Comparison of ENCODE assay signal across 8 cellular contexts in the genomic region with DNA sequence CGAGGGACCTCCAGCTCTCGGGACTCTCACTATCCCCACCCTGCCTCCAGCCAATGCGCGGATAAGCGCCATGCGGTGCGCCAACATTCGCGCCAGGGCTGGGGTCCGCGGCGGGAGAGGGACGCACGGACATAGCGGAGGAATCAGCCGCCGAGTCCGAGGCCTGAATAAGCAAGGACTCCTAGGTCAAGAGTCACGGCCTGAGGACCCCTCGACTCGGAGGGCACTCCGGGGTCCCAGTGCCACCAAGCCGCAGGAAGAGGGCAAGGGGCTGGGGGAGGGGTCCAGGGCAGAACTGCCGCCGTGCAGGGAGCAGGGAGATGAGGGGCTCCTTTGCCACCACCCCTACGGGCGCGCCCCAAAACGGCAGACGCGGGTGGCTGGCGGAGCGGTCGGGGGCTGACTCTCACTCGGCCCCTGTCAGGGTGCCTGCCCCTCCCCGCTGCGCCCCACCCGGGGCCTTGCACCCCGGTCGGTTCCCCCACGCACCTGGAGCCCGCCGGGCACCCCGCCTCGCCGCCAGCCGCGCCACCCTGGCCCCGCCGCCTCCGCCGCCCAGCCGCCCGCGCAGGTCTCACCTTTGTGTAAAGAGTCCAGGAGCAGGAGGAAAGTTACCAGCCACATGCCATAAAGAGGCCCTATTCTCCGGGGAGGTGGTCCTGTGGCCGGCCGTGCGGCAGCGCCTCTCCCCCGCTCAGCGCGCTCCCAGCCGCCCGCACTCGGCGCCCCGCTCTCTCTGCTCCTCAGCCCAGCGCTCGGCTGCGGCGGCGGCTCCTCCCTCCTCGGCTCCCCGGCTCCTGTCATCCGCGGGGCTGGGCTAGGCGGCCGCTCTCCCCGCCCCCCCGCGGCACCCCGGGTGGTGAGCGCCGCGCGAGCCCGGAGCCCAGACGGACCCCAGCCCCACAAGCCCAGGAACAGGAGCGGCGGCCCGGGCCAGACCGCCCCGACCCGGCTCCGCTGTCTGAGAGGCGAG. TPM values are rescaled to one million over a fixed set of nuclear protein-coding genes. Genes with fewer than 3 reads are reported as not detected.
A peak's percentile ranks its signal among the peaks of the same experiment; 100 is the strongest.
DNase-seq lines count a peak whose midpoint lies in the region; ATAC-seq and FAIRE-seq lines count a peak whose summit lies in the region.

A gene with protein sequence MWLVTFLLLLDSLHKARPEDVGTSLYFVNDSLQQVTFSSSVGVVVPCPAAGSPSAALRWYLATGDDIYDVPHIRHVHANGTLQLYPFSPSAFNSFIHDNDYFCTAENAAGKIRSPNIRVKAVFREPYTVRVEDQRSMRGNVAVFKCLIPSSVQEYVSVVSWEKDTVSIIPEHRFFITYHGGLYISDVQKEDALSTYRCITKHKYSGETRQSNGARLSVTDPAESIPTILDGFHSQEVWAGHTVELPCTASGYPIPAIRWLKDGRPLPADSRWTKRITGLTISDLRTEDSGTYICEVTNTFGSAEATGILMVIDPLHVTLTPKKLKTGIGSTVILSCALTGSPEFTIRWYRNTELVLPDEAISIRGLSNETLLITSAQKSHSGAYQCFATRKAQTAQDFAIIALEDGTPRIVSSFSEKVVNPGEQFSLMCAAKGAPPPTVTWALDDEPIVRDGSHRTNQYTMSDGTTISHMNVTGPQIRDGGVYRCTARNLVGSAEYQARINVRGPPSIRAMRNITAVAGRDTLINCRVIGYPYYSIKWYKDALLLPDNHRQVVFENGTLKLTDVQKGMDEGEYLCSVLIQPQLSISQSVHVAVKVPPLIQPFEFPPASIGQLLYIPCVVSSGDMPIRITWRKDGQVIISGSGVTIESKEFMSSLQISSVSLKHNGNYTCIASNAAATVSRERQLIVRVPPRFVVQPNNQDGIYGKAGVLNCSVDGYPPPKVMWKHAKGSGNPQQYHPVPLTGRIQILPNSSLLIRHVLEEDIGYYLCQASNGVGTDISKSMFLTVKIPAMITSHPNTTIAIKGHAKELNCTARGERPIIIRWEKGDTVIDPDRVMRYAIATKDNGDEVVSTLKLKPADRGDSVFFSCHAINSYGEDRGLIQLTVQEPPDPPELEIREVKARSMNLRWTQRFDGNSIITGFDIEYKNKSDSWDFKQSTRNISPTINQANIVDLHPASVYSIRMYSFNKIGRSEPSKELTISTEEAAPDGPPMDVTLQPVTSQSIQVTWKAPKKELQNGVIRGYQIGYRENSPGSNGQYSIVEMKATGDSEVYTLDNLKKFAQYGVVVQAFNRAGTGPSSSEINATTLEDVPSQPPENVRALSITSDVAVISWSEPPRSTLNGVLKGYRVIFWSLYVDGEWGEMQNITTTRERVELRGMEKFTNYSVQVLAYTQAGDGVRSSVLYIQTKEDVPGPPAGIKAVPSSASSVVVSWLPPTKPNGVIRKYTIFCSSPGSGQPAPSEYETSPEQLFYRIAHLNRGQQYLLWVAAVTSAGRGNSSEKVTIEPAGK (N-terminal part only) (minus strand): TSS at position 761 of the 973 bp plus-strand sequence. CDS start 137 bp downstream, at position 624.

- peaks cover 66% of the 10 kb centered on the region for H3K27me3 Mint-ChIP-seq in T-helper 17 cell
- peaks cover 70 to 77% of the 10 kb centered on the region in 2 donors for H3K27me3 Mint-ChIP-seq in effector memory CD8-positive, alpha-beta T cell
- H3K27me3 Mint-ChIP-seq in naive thymus-derived CD8-positive, alpha-beta T cell = peaks cover 22 to 60% (median 43%) of the 10 kb centered on the region in 5 donors

- H3K4me3 Mint-ChIP-seq in T-helper 17 cell = peak within 1 kb of the TSS; percentile 86
- peak within 1 kb of the TSS; percentile 68 to 72 for H3K4me3 Mint-ChIP-seq in effector memory CD8-positive, alpha-beta T cell
- peak within 1 kb of the TSS; percentile 54 to 81 (median 77) for H3K4me3 Mint-ChIP-seq in naive thymus-derived CD8-positive, alpha-beta T cell

- H3K36me3 Mint-ChIP-seq in T-helper 17 cell (ENCODE audit: low read depth) = peaks cover 3% of the 10 kb centered on the region
- no peaks in the 10 kb centered on the region for H3K36me3 Mint-ChIP-seq in effector memory CD8-positive, alpha-beta T cell (ENCODE audit: insufficient read depth)
- H3K36me3 Mint-ChIP-seq in naive thymus-derived CD8-positive, alpha-beta T cell = peaks cover 0 to 2% (median 0%) of the 10 kb centered on the region in 3 donors

- H3K9me3 ChIP-seq in T-helper 17 cell (ENCODE audit: control insufficient read depth, low read length, poor library complexity, severe bottlenecking) = no peaks in the 10 kb centered on the region

- ATAC-seq in T-helper 17 cell = peak; percentile 89
- ATAC-seq in effector memory CD8-positive, alpha-beta T cell (replicated peaks) = peak; percentile 87
- peak; percentile 91 to 97 for ATAC-seq in naive thymus-derived CD8-positive, alpha-beta T cell

- H3K9me3 Mint-ChIP-seq in effector memory CD8-positive, alpha-beta T cell = no peaks in the 10 kb centered on the region
- H3K9me3 Mint-ChIP-seq in naive thymus-derived CD8-positive, alpha-beta T cell = no peaks in the 10 kb centered on the region

- POLR2A ChIA-PET in naive thymus-derived CD8-positive, alpha-beta T cell (lab: Charles Lee) = interaction anchor here (1.3 kb wide), 1 partner anchor 12 kb away, joined by 4 read pairs; no protein-coding TSS in a partner anchor

- DNase-seq in Daoy (ENCODE audit: low read depth) (peak; percentile 40), T-helper 17 cell (peak in 1 of 3 donors; percentile 35), urothelium cell line (ENCODE audit: low spot score) (peak; percentile 38), NCI-H2081 treated with DMSO at 0.1 percent for 48 hours (lab: John Stamatoyannopoulos, UW) (no peak), EL (no peak), HuH-7 (ENCODE audit: low spot score) (no peak)
- peak in 2 of 3 experiments; percentile 29 to 35 for DNase-seq in effector memory CD8-positive, alpha-beta T cell
- peak in 7 of 10 donors; percentile 25 to 72 (median 44) for DNase-seq in naive thymus-derived CD8-positive, alpha-beta T cell

- no peak within 1 kb of the TSS for H3K27ac Mint-ChIP-seq in T-helper 17 cell
- H3K27ac Mint-ChIP-seq in effector memory CD8-positive, alpha-beta T cell = peak within 1 kb of the TSS in 1 of 2 donors; percentile 52
- H3K27ac Mint-ChIP-seq in naive thymus-derived CD8-positive, alpha-beta T cell = peak within 1 kb of the TSS in 2 of 10 donors; percentile 4 to 40

- peaks cover 10% of the 10 kb centered on the region for H3K4me1 Mint-ChIP-seq in T-helper 17 cell
- H3K4me1 Mint-ChIP-seq in effector memory CD8-positive, alpha-beta T cell (ENCODE audit: low read depth in 2 of 2) = peaks cover 8 to 9% of the 10 kb centered on the region in 2 donors
- peaks cover 7 to 26% (median 22%) of the 10 kb centered on the region in 4 donors for H3K4me1 Mint-ChIP-seq in naive thymus-derived CD8-positive, alpha-beta T cell

- FAIRE-seq in urothelium cell line (lab: Jason Lieb, UNC) = no peak

RNA-seq across cellular contexts. Expression of the gene that starts here (rescaled TPM):
- total RNA-seq in Daoy (2014; rRNA removed; shearing (Covaris generic)) = not detected in 2 replicates
- total RNA-seq in T-helper 17 cell = under 1 TPM; 0.21 to 0.92 TPM
- 1 to 10 TPM; 1.3 to 2.1 TPM for total RNA-seq in naive thymus-derived CD8-positive, alpha-beta T cell
- under 1 TPM; 0.12 to 0.15 (median 0.13) TPM for polyA plus RNA-seq in naive thymus-derived CD8-positive, alpha-beta T cell

Comparison
In these comparisons a context has a peak if more than half of its experiments do, and no peak if none do; other contexts are left out.
1. Peak in DNase-seq in Daoy; RNA of the gene not detected or under 1 TPM.
2. Peak in ATAC-seq in T-helper 17 cell; RNA of the gene not detected or under 1 TPM.
3. DNase-seq: peak in effector memory CD8-positive, alpha-beta T cell (2 of 3), naive thymus-derived CD8-positive, alpha-beta T cell (7 of 10) and urothelium cell line (single experiment); none in NCI-H2081 treated with DMSO at 0.1 percent for 48 hours (single experiment), EL (single experiment) and HuH-7 (single experiment).
4. Peak in every context shown above with its lines, with median percentiles within 50 percentile points of each other: ATAC-seq and H3K4me3 Mint-ChIP-seq.